In the genomic region with DNA sequence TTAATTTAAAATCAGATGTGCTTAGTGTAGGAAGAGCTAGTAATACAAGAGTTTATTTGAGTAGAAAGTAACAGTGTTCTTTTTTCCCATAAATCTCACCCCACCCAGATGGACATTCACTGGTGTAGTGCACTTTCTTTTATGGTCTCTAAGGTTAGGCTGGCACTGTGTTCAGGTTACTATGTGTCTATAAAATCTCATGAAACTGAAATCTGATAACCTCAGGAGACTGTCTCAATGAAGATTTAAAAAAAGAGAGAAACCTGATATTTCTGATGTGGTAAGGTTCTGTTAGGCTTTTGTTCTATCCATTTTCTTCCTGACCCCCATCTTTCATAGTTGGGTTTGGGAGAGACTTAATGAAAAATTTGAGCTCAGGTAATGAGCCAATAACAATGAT, we compare ENCODE assay signal across 14 cellular contexts.
DNase-seq lines count a peak whose midpoint lies in the region; ATAC-seq and TF ChIP-seq lines count a peak whose summit lies in the region.
"Had no signal": no experiment of that assay in that cellular context is flagged by ENCODE, and none has a peak within 500 bp of the region (broad histone marks: within the 10 kb centered on the region; RNA-seq: fewer than 3 reads in every experiment).

No MANE protein-coding gene starts in this region.

- no peak for ATAC-seq in GM21737 (IDR thresholded peaks at IDR 0.05; ENCODE audit: unreplicated experiment)
- ATAC-seq: GM12878 had no signal

- no peak overlapping the region for H3K4me3 ChIP-seq in colonic mucosa
- H3K4me3 ChIP-seq: BLaER1, GM12878 had no signal

- no peak overlapping the region for H3K27ac ChIP-seq in colonic mucosa
- H3K27ac ChIP-seq: BLaER1 had no signal

- intact Hi-C loops in colonic mucosa (cut with DNase I) = no loop called here

- no peak for TF ChIP-seq CTCF in colonic mucosa (IDR thresholded peaks at IDR 0.05)

- CTCF ChIA-PET in HEK293T (lab: Yijun Ruan, JAX) = no interaction called here

- no peaks in the 10 kb centered on the region for H3K27me3 ChIP-seq in colonic mucosa
- H3K27me3 ChIP-seq: BLaER1 had no signal

- H3K36me3 ChIP-seq in colonic mucosa = no peaks in the 10 kb centered on the region
- H3K36me3 ChIP-seq: BLaER1 had no signal

- POLR2A ChIA-PET in HEK293T (lab: Yijun Ruan, JAX) = no interaction called here

- no peak overlapping the region for H3K9ac ChIP-seq in colonic mucosa (ENCODE audit: low read depth in 2 of 2, low read length in 2 of 2)
- H3K9ac ChIP-seq: BLaER1 had no signal

- H3K9me3 ChIP-seq in colonic mucosa = no peaks in the 10 kb centered on the region
- H3K9me3 ChIP-seq: BLaER1 had no signal

- no peaks in the 10 kb centered on the region for H3K4me1 ChIP-seq in colonic mucosa
- H3K4me1 ChIP-seq: BLaER1 had no signal

- DNase-seq in HEK293T (ENCODE audit: extremely low spot score) (peak; percentile 26), NCI-H2107 treated with DMSO at 0.1 percent for 48 hours (lab: John Stamatoyannopoulos, UW; ENCODE audit: unreplicated experiment) (peak; percentile 36), NCI-H2171 treated with DMSO at 0.1 percent for 48 hours (lab: John Stamatoyannopoulos, UW) (peak; percentile 92), DMS53 (lab: John Stamatoyannopoulos, UW) (no peak), colonic mucosa (no peak), SW 1271 (lab: John Stamatoyannopoulos, UW) (no peak)
- DNase-seq: 8988T; CD4-positive, alpha-beta memory T cell; DMS153; DMS79 treated with DMSO at 0.1 percent for 48 hours; H9 had no signal

TF ChIP-seq in HEK293T, 16 proteins besides CTCF, POLR2A, EP300 and RAD21:
- no peak for TF ChIP-seq TARDBP (IDR thresholded peaks at IDR 0.05)
- TF ChIP-seq SP1 (IDR thresholded peaks at IDR 0.05) = no peak
- TF ChIP-seq BHLHE40 (IDR thresholded peaks at IDR 0.05; ENCODE audit: borderline replicate concordance) = no peak
- no peak for TF ChIP-seq L3MBTL2 (conservative IDR thresholded peaks at IDR 0.05)
- no peak for TF ChIP-seq ARNT (IDR thresholded peaks at IDR 0.05)
- no peak for TF ChIP-seq NFRKB (IDR thresholded peaks at IDR 0.05)
- no peak for TF ChIP-seq HDGF (IDR thresholded peaks at IDR 0.05; ENCODE audit: borderline replicate concordance)
- no peak for TF ChIP-seq FOXK2 (IDR thresholded peaks at IDR 0.05)
- TF ChIP-seq FOXM1 (IDR thresholded peaks at IDR 0.05; ENCODE audit: borderline replicate concordance) = no peak
- TF ChIP-seq FOXA1 (IDR thresholded peaks at IDR 0.05) = no peak
- TF ChIP-seq CTBP1 (IDR thresholded peaks at IDR 0.05; ENCODE audit: borderline replicate concordance) = peak; percentile 64; the same call in 1 of the 2 replicates
- no peak for TF ChIP-seq ELF4 (IDR thresholded peaks at IDR 0.05)
- peak; percentile 79 for TF ChIP-seq PKNOX1 (IDR thresholded peaks at IDR 0.05)
- 0 out of 2 replicates have a peak, but pooled peaks have one; percentile 58 for TF ChIP-seq ZNF384 (IDR thresholded peaks at IDR 0.05)
- peak; percentile 95; the same call in 1 of the 2 replicates for TF ChIP-seq LEF1 (IDR thresholded peaks at IDR 0.05; ENCODE audit: borderline replicate concordance)
- TF ChIP-seq SUZ12 (IDR thresholded peaks at IDR 0.05) = no peak

Comparison
In these comparisons a context has a peak if more than half of its experiments do, and no peak if none do; other contexts are left out.
1. DNase-seq: peak in HEK293T (single experiment), NCI-H2107 treated with DMSO at 0.1 percent for 48 hours (single experiment) and NCI-H2171 treated with DMSO at 0.1 percent for 48 hours (single experiment); none in DMS53 (single experiment), colonic mucosa (single experiment) and SW 1271 (0 of 2).